Comparison of ENCODE assay signal across 8 cellular contexts in genomic region chr7:99380032-99380822, GRCh38. TPM values are rescaled to one million over a fixed set of nuclear protein-coding genes. Genes with fewer than 3 reads are reported as not detected.
A peak's percentile ranks its signal among the peaks of the same experiment; 100 is the strongest.
DNase-seq lines count a peak whose midpoint lies in the region; ATAC-seq and TF ChIP-seq lines count a peak whose summit lies in the region.

No MANE protein-coding gene starts in this region.

- peak overlapping the region; percentile 25; the same call in 2 of the 3 replicates for H3K4me3 Mint-ChIP-seq in GM23338

- peaks cover 26% of the 10 kb centered on the region for H3K79me2 ChIP-seq in GM23338 (replicated peaks; ENCODE audit: insufficient read depth)

- peaks cover 13% of the 10 kb centered on the region for H3K27me3 Mint-ChIP-seq in GM23338 (ENCODE audit: insufficient read depth, low read depth, poor library complexity)

- peak overlapping the region; percentile 73 for H3K27ac Mint-ChIP-seq in GM23338

- ATAC-seq in GM23338 = peak; percentile 23

- H3K9me2 ChIP-seq in GM23338 (ENCODE audit: insufficient read depth) = no peaks in the 10 kb centered on the region

- H3K4me3 ChIP-seq in GM12865 (ENCODE audit: low read depth, low read length) (peak overlapping the region; percentile 77), GM23338 (no peak overlapping the region; the same call in 1 of the 2 replicates)

- H3K36me3 ChIP-seq in GM23338 (ENCODE audit: insufficient read depth) = no peaks in the 10 kb centered on the region

- H3K27ac ChIP-seq in GM23338 (ENCODE audit: low read depth) (peak overlapping the region; percentile 55; the same call in 1 of the 2 replicates), adipose tissue (ENCODE audit: low read depth, low read length) (peak overlapping the region; percentile 68)

- H3F3A ChIP-seq in GM23338 (replicated peaks; ENCODE audit: low read depth) = no peaks in the 10 kb centered on the region

- H3K4me1 Mint-ChIP-seq in GM23338 = peaks cover 14% of the 10 kb centered on the region

- H3K27me3 ChIP-seq in GM23338 (ENCODE audit: insufficient read depth) = no peaks in the 10 kb centered on the region

- H3K36me3 Mint-ChIP-seq in GM23338 (ENCODE audit: low read depth) = peaks cover 12% of the 10 kb centered on the region

- 12 to 71% (median 13%) methylated on average over 12 of the region's 12 CpGs for WGBS in adipose tissue, 3 donors

- 0 out of 2 replicates have a peak, but pooled peaks cover 10% of the 10 kb centered on the region for H3K4me1 ChIP-seq in GM23338 (ENCODE audit: insufficient read depth)

- H3K9me3 Mint-ChIP-seq in GM23338 = no peaks in the 10 kb centered on the region

- peak; percentile 90 for DNase-seq in GM12865 (ENCODE audit: low read depth)
- peak; percentile 49 for DNase-seq in GM23338 (ENCODE audit: low spot score)
- peak; percentile 82 for DNase-seq in NAMALWA (ENCODE audit: low spot score)
- DNase-seq in inferior parietal cortex (ENCODE audit: extremely low spot score) = peak; percentile 55
- peak; percentile 51 for DNase-seq in stimulated activated CD4-positive, alpha-beta T cell treated with anti-CD3 and anti-CD28 coated beads, Interleukin-4, amount 100 ng/mL, for 24 hours
- DNase-seq in NCI-H510A (lab: John Stamatoyannopoulos, UW) = no peak
- DNase-seq in amniotic stem cell (lab: John Stamatoyannopoulos, UW) = no peak

- peak overlapping the region; percentile 60; the same call in 1 of the 2 replicates for H3K4me2 ChIP-seq in GM23338

- H4K20me1 ChIP-seq in GM23338 (replicated peaks; ENCODE audit: insufficient read depth) = peaks cover 28% of the 10 kb centered on the region

- no peak for TF ChIP-seq CTCF in GM12865 (IDR thresholded peaks at IDR 0.05; ENCODE audit: insufficient read depth, low read depth, low read length, missing control alignments)
- no peak for TF ChIP-seq CTCF in GM23338 (conservative IDR thresholded peaks at IDR 0.05; ENCODE audit: low read depth in 2 of 2)

- no peak overlapping the region for H2AFZ ChIP-seq in GM23338

TF ChIP-seq in GM23338, 12 proteins besides CTCF, POLR2A, EP300 and RAD21 (continues in another document):
- TF ChIP-seq ZNF114 (CRISPR knock-in tag; IDR thresholded peaks at IDR 0.05) (no peak), NANOG (IDR thresholded peaks at IDR 0.05; ENCODE audit: borderline replicate concordance) (no peak), EZH2 (IDR thresholded peaks at IDR 0.05; ENCODE audit: low read depth, unreplicated experiment) (no peak), EZH2phosphoT487 (IDR thresholded peaks at IDR 0.05; ENCODE audit: unreplicated experiment) (no peak), ZNF462 (CRISPR knock-in tag; IDR thresholded peaks at IDR 0.05) (no peak), STAT1 (IDR thresholded peaks at IDR 0.05; ENCODE audit: unreplicated experiment) (no peak), JUNB (IDR thresholded peaks at IDR 0.05; ENCODE audit: unreplicated experiment) (no peak), CREB1 (CRISPR knock-in tag; IDR thresholded peaks at IDR 0.05; ENCODE audit: low read depth) (no peak)

RNA-seq across cellular contexts. Expression of gene ARPC1B, which starts 5.7 kb away (rescaled TPM):
- total RNA-seq in GM23338 (2014; rRNA removed; shearing (Covaris generic)) = 93.2 and 132 TPM in 2 replicates
- 89.7 and 101 TPM in 2 replicates for polyA plus RNA-seq in GM23338 (2016; fragmentation: Nextera tagmentation; extraction: Ambion mirVana)
- 100 to 1,000 TPM in 2 of 3 donors, 10 to 100 TPM in 1; 62.2 to 282 (median 234) TPM for polyA plus RNA-seq in adipose tissue

RNA-seq across cellular contexts. Expression of gene PDAP1, which starts 28.2 kb away (rescaled TPM):
- 93.1 and 125 TPM in 2 replicates for total RNA-seq in GM23338 (2014; rRNA removed; shearing (Covaris generic))
- polyA plus RNA-seq in GM23338 (2016; fragmentation: Nextera tagmentation; extraction: Ambion mirVana) = 134 and 205 TPM in 2 replicates
- 100 to 1,000 TPM in 2 of 3 donors, 10 to 100 TPM in 1; 89.4 to 169 (median 152) TPM for polyA plus RNA-seq in adipose tissue

RNA-seq across cellular contexts. Expression of gene BUD31, which starts 28.5 kb away (rescaled TPM):
- 77.1 and 98.5 TPM in 2 replicates for total RNA-seq in GM23338 (2014; rRNA removed; shearing (Covaris generic))
- polyA plus RNA-seq in GM23338 (2016; fragmentation: Nextera tagmentation; extraction: Ambion mirVana) (227 and 247 TPM in 2 replicates), adipose tissue (100 to 1,000 TPM in 1 of 3 donors, 10 to 100 TPM in 2; 58.2 to 105 (median 76.8) TPM)

RNA-seq across cellular contexts. Expression of gene ARPC1A, which starts 54.5 kb away (rescaled TPM):
- 108 and 168 TPM in 2 replicates for total RNA-seq in GM23338 (2014; rRNA removed; shearing (Covaris generic))
- polyA plus RNA-seq in GM23338 (2016; fragmentation: Nextera tagmentation; extraction: Ambion mirVana) (210 and 246 TPM in 2 replicates), adipose tissue (100 to 1,000 TPM in 2 of 3 donors, 10 to 100 TPM in 1; 54.5 to 239 (median 109) TPM)

RNA-seq across cellular contexts. Expression of gene PTCD1, which starts 58.4 kb away (rescaled TPM):
- 12.2 and 18.1 TPM in 2 replicates for total RNA-seq in GM23338 (2014; rRNA removed; shearing (Covaris generic))
- polyA plus RNA-seq in GM23338 (2016; fragmentation: Nextera tagmentation; extraction: Ambion mirVana) = 10.7 and 13.4 TPM in 2 replicates
- polyA plus RNA-seq in adipose tissue = 1 to 10 TPM; 1.6 to 4.5 (median 2.3) TPM

Comparison
In these comparisons a context has a peak if more than half of its experiments do, and no peak if none do; other contexts are left out.
1. DNase-seq: peak in GM12865 (single experiment), GM23338 (single experiment), NAMALWA (single experiment), inferior parietal cortex (single experiment) and stimulated activated CD4-positive, alpha-beta T cell treated with anti-CD3 and anti-CD28 coated beads, Interleukin-4, amount 100 ng/mL, for 24 hours (single experiment); none in NCI-H510A (single experiment) and amniotic stem cell (single experiment).